Comparison of ENCODE assay signal across 30 cellular contexts in genomic region chr3:156666073-156666472, GRCh38. TPM values are rescaled to one million over a fixed set of nuclear protein-coding genes. Genes with fewer than 3 reads are reported as not detected.
DNase-seq lines count a peak whose midpoint lies in the region; ATAC-seq and TF ChIP-seq lines count a peak whose summit lies in the region.
"Had no signal": no experiment of that assay in that cellular context is flagged by ENCODE, and none has a peak within 500 bp of the region (broad histone marks: within the 10 kb centered on the region; RNA-seq: fewer than 3 reads in every experiment).

No MANE protein-coding gene starts in this region.

- no peaks in the 10 kb centered on the region for H3K27me3 ChIP-seq in PC-3 (ENCODE audit: low read length)
- H3K27me3 ChIP-seq: cardiac muscle cell, colonic mucosa, ovary, transverse colon had no signal

- CTCF ChIA-PET in PC-3 (lab: Charles Lee) = no interaction called here

- H3K4me3 Mint-ChIP-seq in T-helper 1 cell treated with Interleukin-12 subunit alpha and Interleukin-12 subunit beta and Interleukin-4 antibody, amounts not matched to agents 30 μg/mL and 1 μg/mL, for 36 hours = peak overlapping the region; percentile 22
- no peak overlapping the region for H3K4me3 Mint-ChIP-seq in CD14-positive monocyte
- H3K4me3 Mint-ChIP-seq in activated T-helper 1 cell treated with anti-CD3 and anti-CD28 coated beads, Interleukin-12 subunit alpha, Interleukin-12 subunit beta, Interleukin-2, Interleukin-4 antibody, amounts not matched to agents 30 ng/mL and 10 ng/mL and 1 ng/mL, durations not matched to agents 14 hours and 24 hours and 36 hours = no peak overlapping the region
- H3K4me3 Mint-ChIP-seq: CD4-positive, alpha-beta T cell; memory B cell; neural crest cell; stimulated activated effector memory CD8-positive, alpha-beta T cell treated with anti-CD3 and anti-CD28 coated beads, Interleukin-12 subunit alpha, Interleukin-12 subunit beta, amount 100 ng/mL, for 72 hours had no signal

- no peaks in the 10 kb centered on the region for H3F3A ChIP-seq in PC-3 (ENCODE audit: low read length, unreplicated experiment)

- peak overlapping the region; percentile 12 for H3K27ac Mint-ChIP-seq in T-helper 1 cell treated with Interleukin-12 subunit alpha and Interleukin-12 subunit beta and Interleukin-4 antibody, amounts not matched to agents 30 μg/mL and 1 μg/mL, for 36 hours
- peak overlapping the region; percentile 50 to 90 (median 73) for H3K27ac Mint-ChIP-seq in CD14-positive monocyte
- peak overlapping the region; percentile 36 for H3K27ac Mint-ChIP-seq in activated T-helper 1 cell treated with anti-CD3 and anti-CD28 coated beads, Interleukin-12 subunit alpha, Interleukin-12 subunit beta, Interleukin-2, Interleukin-4 antibody, amounts not matched to agents 30 ng/mL and 10 ng/mL and 1 ng/mL, durations not matched to agents 14 hours and 24 hours and 36 hours
- H3K27ac Mint-ChIP-seq: CD4-positive, alpha-beta T cell; memory B cell; stimulated activated effector memory CD8-positive, alpha-beta T cell treated with anti-CD3 and anti-CD28 coated beads, Interleukin-12 subunit alpha, Interleukin-12 subunit beta, amount 100 ng/mL, for 72 hours had no signal

- H3K4me1 ChIP-seq in PC-3 (ENCODE audit: insufficient read depth, low read length) = peaks cover 21% of the 10 kb centered on the region

- H3K4me2 ChIP-seq in PC-3 (ENCODE audit: low read length) = no peak overlapping the region

- no peak for DNase-seq in T-helper 1 cell
- no peak for DNase-seq in CD14-positive monocyte (ENCODE audit: low spot score)
- no peak for DNase-seq in activated T-helper 1 cell treated with anti-CD3 and anti-CD28 coated beads, Interleukin-12 subunit alpha, Interleukin-12 subunit beta, Interleukin-2, Interleukin-4 antibody, amounts not matched to agents 30 ng/mL and 10 ng/mL and 1 ng/mL, durations not matched to agents 14 hours and 24 hours and 36 hours (ENCODE audit: low spot score)
- DNase-seq in left lobe of liver (ENCODE audit: low spot score) = no peak
- no peak for DNase-seq in GM20000 (ENCODE audit: low spot score)
- DNase-seq in PC-3 = no peak
- DNase-seq: activated CD4-positive, alpha-beta T cell treated with anti-CD3 and anti-CD28 coated beads for 48 hours; activated CD8-positive, alpha-beta memory T cell treated with anti-CD3 and anti-CD28 coated beads, Interleukin-2, amount 50 U/mL, for 48 hours; CD4-positive, alpha-beta T cell; colonic mucosa; effector CD8-positive, alpha-beta T cell; H7; hippocampal formation; NCI-H1417 treated with DMSO at 0.1 percent for 48 hours; NCI-H2029 treated with DMSO at 0.1 percent for 48 hours; NCI-H526; ovary; Right ventricle myocardium superior; transverse colon; WERI-Rb-1 had no signal

- no peaks in the 10 kb centered on the region for H3K9me2 ChIP-seq in PC-3 (replicated peaks; ENCODE audit: low read length)

- no peak overlapping the region for H2AFZ ChIP-seq in PC-3 (ENCODE audit: low read length)

- no peaks in the 10 kb centered on the region for H3K9me3 Mint-ChIP-seq in T-helper 1 cell treated with Interleukin-12 subunit alpha and Interleukin-12 subunit beta and Interleukin-4 antibody, amounts not matched to agents 30 μg/mL and 1 μg/mL, for 36 hours
- H3K9me3 Mint-ChIP-seq in CD14-positive monocyte = no peaks in the 10 kb centered on the region
- H3K9me3 Mint-ChIP-seq in activated T-helper 1 cell treated with anti-CD3 and anti-CD28 coated beads, Interleukin-12 subunit alpha, Interleukin-12 subunit beta, Interleukin-2, Interleukin-4 antibody, amounts not matched to agents 30 ng/mL and 10 ng/mL and 1 ng/mL, durations not matched to agents 14 hours and 24 hours and 36 hours = no peaks in the 10 kb centered on the region
- H3K9me3 Mint-ChIP-seq: CD4-positive, alpha-beta T cell; memory B cell; neural crest cell; stimulated activated effector memory CD8-positive, alpha-beta T cell treated with anti-CD3 and anti-CD28 coated beads, Interleukin-12 subunit alpha, Interleukin-12 subunit beta, amount 100 ng/mL, for 72 hours had no signal

- POLR2A ChIA-PET in PC-3 (lab: Charles Lee; ENCODE audit: unreplicated experiment) = no interaction called here

- H4K20me1 ChIP-seq in PC-3 (ENCODE audit: low read length) = no peaks in the 10 kb centered on the region

- H3K36me3 ChIP-seq in PC-3 (ENCODE audit: low read depth, low read length) = no peaks in the 10 kb centered on the region
- H3K36me3 ChIP-seq: cardiac muscle cell, colonic mucosa, ovary, transverse colon, WERI-Rb-1 had no signal

- no peaks in the 10 kb centered on the region for H3K27me3 Mint-ChIP-seq in T-helper 1 cell treated with Interleukin-12 subunit alpha and Interleukin-12 subunit beta and Interleukin-4 antibody, amounts not matched to agents 30 μg/mL and 1 μg/mL, for 36 hours (ENCODE audit: low read depth)
- H3K27me3 Mint-ChIP-seq in CD14-positive monocyte (ENCODE audit: low read depth in 3 of 3) = no peaks in the 10 kb centered on the region
- H3K27me3 Mint-ChIP-seq in activated T-helper 1 cell treated with anti-CD3 and anti-CD28 coated beads, Interleukin-12 subunit alpha, Interleukin-12 subunit beta, Interleukin-2, Interleukin-4 antibody, amounts not matched to agents 30 ng/mL and 10 ng/mL and 1 ng/mL, durations not matched to agents 14 hours and 24 hours and 36 hours (ENCODE audit: insufficient read depth) = no peaks in the 10 kb centered on the region
- H3K27me3 Mint-ChIP-seq: CD4-positive, alpha-beta T cell; memory B cell had no signal

- BruUV-seq in PC-3 (replicated peaks; lab: Mats Ljungman, UMichigan) = no TSS peak

- H3K36me3 Mint-ChIP-seq in T-helper 1 cell treated with Interleukin-12 subunit alpha and Interleukin-12 subunit beta and Interleukin-4 antibody, amounts not matched to agents 30 μg/mL and 1 μg/mL, for 36 hours (ENCODE audit: low read depth) = peaks cover 7% of the 10 kb centered on the region
- peaks cover 0 to 2% of the 10 kb centered on the region in 2 donors for H3K36me3 Mint-ChIP-seq in CD14-positive monocyte
- peaks cover 9% of the 10 kb centered on the region for H3K36me3 Mint-ChIP-seq in activated T-helper 1 cell treated with anti-CD3 and anti-CD28 coated beads, Interleukin-12 subunit alpha, Interleukin-12 subunit beta, Interleukin-2, Interleukin-4 antibody, amounts not matched to agents 30 ng/mL and 10 ng/mL and 1 ng/mL, durations not matched to agents 14 hours and 24 hours and 36 hours (ENCODE audit: low read depth)
- H3K36me3 Mint-ChIP-seq: memory B cell; stimulated activated effector memory CD8-positive, alpha-beta T cell treated with anti-CD3 and anti-CD28 coated beads, Interleukin-12 subunit alpha, Interleukin-12 subunit beta, amount 100 ng/mL, for 72 hours had no signal

- no peak overlapping the region for H3K9ac ChIP-seq in PC-3 (ENCODE audit: low read length)

- peaks cover 61% of the 10 kb centered on the region for H3K4me1 Mint-ChIP-seq in T-helper 1 cell treated with Interleukin-12 subunit alpha and Interleukin-12 subunit beta and Interleukin-4 antibody, amounts not matched to agents 30 μg/mL and 1 μg/mL, for 36 hours (ENCODE audit: low read depth)
- H3K4me1 Mint-ChIP-seq in CD14-positive monocyte = peaks cover 77% of the 10 kb centered on the region
- peaks cover 69% of the 10 kb centered on the region for H3K4me1 Mint-ChIP-seq in activated T-helper 1 cell treated with anti-CD3 and anti-CD28 coated beads, Interleukin-12 subunit alpha, Interleukin-12 subunit beta, Interleukin-2, Interleukin-4 antibody, amounts not matched to agents 30 ng/mL and 10 ng/mL and 1 ng/mL, durations not matched to agents 14 hours and 24 hours and 36 hours (ENCODE audit: low read depth)

- H3K79me2 ChIP-seq in PC-3 (ENCODE audit: low read length) = no peaks in the 10 kb centered on the region

- peak; percentile 83 for ATAC-seq in left lobe of liver
- no peak for ATAC-seq in HG03432 (IDR thresholded peaks at IDR 0.05; ENCODE audit: unreplicated experiment)
- ATAC-seq in PC-3 = no peak
- ATAC-seq: Panc1, SK-N-SH treated with all-trans-retinoic acid at 6 μM for 48 hours had no signal

- H3K4me3 ChIP-seq in PC-3 (ENCODE audit: low read length) = no peak overlapping the region
- H3K4me3 ChIP-seq: cardiac muscle cell, colonic mucosa, ovary, transverse colon had no signal

- intact Hi-C loops in CD14-positive monocyte (cut with micrococcal nuclease) (loop anchor here in 1 of 2 donors (10.0 kb wide), 1 partner anchor 61 kb away; no protein-coding TSS in a partner anchor), PC-3 (cut with micrococcal nuclease) (no loop called here)
- intact Hi-C loops in activated T-helper 1 cell treated with anti-CD3 and anti-CD28 coated beads, Interleukin-12 subunit alpha, Interleukin-12 subunit beta, Interleukin-2, Interleukin-4 antibody, amounts not matched to agents 30 ng/mL and 10 ng/mL and 1 ng/mL, durations not matched to agents 14 hours and 24 hours and 36 hours (cut with micrococcal nuclease) = no loop called here

- H3K27ac ChIP-seq in PC-3 (ENCODE audit: low read length) = no peak overlapping the region
- H3K27ac ChIP-seq: 22Rv1, cardiac muscle cell, colonic mucosa, epithelial cell of prostate, ovary, transverse colon, WERI-Rb-1 had no signal

- H3K9me3 ChIP-seq in PC-3 (ENCODE audit: low read length) = no peaks in the 10 kb centered on the region
- H3K9me3 ChIP-seq: colonic mucosa, ovary, transverse colon had no signal

- no peak for TF ChIP-seq CTCF in CD14-positive monocyte (IDR thresholded peaks at IDR 0.05)
- TF ChIP-seq CTCF in GM20000 (IDR thresholded peaks at IDR 0.05; ENCODE audit: extremely low read depth, missing control alignments) = no peak
- TF ChIP-seq CTCF in PC-3 (conservative IDR thresholded peaks at IDR 0.05; ENCODE audit: low read depth, low read length) = no peak

RNA-seq across cellular contexts. Expression of gene TIPARP, which starts 8.3 kb away (rescaled TPM):
- 10 to 100 TPM; 12.7 to 16.7 TPM for polyA plus RNA-seq in CD14-positive monocyte
- 20.8 and 21.9 TPM in 2 replicates for total RNA-seq in activated T-helper 1 cell treated with anti-CD3 and anti-CD28 coated beads, Interleukin-12 subunit alpha, Interleukin-12 subunit beta, Interleukin-2, Interleukin-4 antibody, amounts not matched to agents 30 ng/mL and 10 ng/mL and 1 ng/mL, durations not matched to agents 14 hours and 24 hours and 36 hours
- total RNA-seq in left lobe of liver (8.1 TPM), PC-3 (2014; rRNA removed) (84.7 and 85.5 TPM in 2 replicates)

Comparison
In these comparisons a context has a peak if more than half of its experiments do, and no peak if none do; other contexts are left out.
1. H3K27ac Mint-ChIP-seq: peak in every context shown above with its lines; median percentile 73 in CD14-positive monocyte; 36 in activated T-helper 1 cell treated with anti-CD3 and anti-CD28 coated beads, Interleukin-12 subunit alpha, Interleukin-12 subunit beta, Interleukin-2, Interleukin-4 antibody, amounts not matched to agents 30 ng/mL and 10 ng/mL and 1 ng/mL, durations not matched to agents 14 hours and 24 hours and 36 hours; 12 in T-helper 1 cell treated with Interleukin-12 subunit alpha and Interleukin-12 subunit beta and Interleukin-4 antibody, amounts not matched to agents 30 μg/mL and 1 μg/mL, for 36 hours.